In the genomic region with DNA sequence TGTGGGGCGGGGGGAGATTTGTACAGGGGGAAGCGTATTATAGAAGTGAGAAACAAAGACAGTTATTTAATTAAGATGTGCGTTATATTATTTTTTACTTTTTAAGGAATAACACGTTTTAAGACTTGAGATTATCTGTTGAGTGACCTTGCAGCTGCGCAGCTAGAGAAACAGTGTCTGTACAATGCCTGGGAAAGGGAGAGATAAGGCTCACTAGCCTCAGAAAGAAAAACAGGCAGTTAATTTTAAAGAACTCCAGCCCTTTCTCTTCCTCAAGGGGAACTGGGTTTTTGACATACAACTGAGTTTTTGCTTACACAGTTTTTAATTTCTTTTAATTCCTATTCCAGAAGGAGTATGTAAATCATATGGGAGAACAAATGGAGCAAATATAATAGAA, we compare ENCODE assay signal across 1 cellular context.
TF ChIP-seq lines count a peak whose summit lies in the region.

No MANE protein-coding gene starts in this region.

TF ChIP-seq in SK-N-SH, 30 proteins besides CTCF, POLR2A, EP300 and RAD21 (continued from another document):
- TF ChIP-seq, protein P1, sequence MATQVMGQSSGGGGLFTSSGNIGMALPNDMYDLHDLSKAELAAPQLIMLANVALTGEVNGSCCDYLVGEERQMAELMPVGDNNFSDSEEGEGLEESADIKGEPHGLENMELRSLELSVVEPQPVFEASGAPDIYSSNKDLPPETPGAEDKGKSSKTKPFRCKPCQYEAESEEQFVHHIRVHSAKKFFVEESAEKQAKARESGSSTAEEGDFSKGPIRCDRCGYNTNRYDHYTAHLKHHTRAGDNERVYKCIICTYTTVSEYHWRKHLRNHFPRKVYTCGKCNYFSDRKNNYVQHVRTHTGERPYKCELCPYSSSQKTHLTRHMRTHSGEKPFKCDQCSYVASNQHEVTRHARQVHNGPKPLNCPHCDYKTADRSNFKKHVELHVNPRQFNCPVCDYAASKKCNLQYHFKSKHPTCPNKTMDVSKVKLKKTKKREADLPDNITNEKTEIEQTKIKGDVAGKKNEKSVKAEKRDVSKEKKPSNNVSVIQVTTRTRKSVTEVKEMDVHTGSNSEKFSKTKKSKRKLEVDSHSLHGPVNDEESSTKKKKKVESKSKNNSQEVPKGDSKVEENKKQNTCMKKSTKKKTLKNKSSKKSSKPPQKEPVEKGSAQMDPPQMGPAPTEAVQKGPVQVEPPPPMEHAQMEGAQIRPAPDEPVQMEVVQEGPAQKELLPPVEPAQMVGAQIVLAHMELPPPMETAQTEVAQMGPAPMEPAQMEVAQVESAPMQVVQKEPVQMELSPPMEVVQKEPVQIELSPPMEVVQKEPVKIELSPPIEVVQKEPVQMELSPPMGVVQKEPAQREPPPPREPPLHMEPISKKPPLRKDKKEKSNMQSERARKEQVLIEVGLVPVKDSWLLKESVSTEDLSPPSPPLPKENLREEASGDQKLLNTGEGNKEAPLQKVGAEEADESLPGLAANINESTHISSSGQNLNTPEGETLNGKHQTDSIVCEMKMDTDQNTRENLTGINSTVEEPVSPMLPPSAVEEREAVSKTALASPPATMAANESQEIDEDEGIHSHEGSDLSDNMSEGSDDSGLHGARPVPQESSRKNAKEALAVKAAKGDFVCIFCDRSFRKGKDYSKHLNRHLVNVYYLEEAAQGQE (IDR thresholded peaks at IDR 0.05; ENCODE audit: low read depth, low read length), result no peak
